In the genomic region with DNA sequence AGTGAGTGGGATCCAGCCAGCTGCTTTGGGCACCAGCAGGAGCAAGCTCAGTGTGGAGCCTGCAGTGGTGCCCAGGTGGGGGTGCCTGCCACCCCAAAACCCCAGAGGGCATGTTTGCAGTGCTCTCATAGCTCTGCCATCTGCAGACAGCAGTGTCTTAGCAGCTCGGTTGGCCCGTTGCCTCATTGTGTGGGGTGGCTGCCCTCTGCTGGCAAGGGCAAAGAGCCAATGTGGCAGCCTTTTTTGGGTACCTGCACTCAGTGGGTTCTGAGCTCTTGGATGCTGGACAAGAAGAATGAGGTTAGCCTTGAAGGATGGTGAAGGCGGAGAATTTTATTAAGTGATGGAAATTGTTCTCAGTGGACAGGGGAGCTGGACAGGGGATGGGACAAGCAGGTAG, we compare ENCODE assay signal across 9 cellular contexts. TPM values are rescaled to one million over a fixed set of nuclear protein-coding genes. Genes with fewer than 3 reads are reported as not detected.
DNase-seq lines count a peak whose midpoint lies in the region; ATAC-seq and TF ChIP-seq lines count a peak whose summit lies in the region.
"Had no signal": no experiment of that assay in that cellular context is flagged by ENCODE, and none has a peak within 500 bp of the region (broad histone marks: within the 10 kb centered on the region; RNA-seq: fewer than 3 reads in every experiment).

No MANE protein-coding gene starts in this region.

- POLR2A ChIA-PET in RWPE1 (lab: Yijun Ruan, JAX; ENCODE audit: low non-redundant PET) = no interaction called here

- no peaks in the 10 kb centered on the region for H3K27me3 ChIP-seq in right cardiac atrium (ENCODE audit: control insufficient read depth, insufficient read depth)

- H3K27ac ChIP-seq in RWPE1 (no peak overlapping the region), right cardiac atrium (ENCODE audit: low read length) (no peak overlapping the region)

- DNase-seq in NCI-H1417 (lab: John Stamatoyannopoulos, UW) (peak; percentile 23 to 68 (median 51)), NCI-H1417 treated with DMSO at 0.1 percent for 48 hours (lab: John Stamatoyannopoulos, UW) (no peak), HT-29 (ENCODE audit: low spot score) (peak; percentile 57), RWPE1 (ENCODE audit: low spot score) (peak; percentile 9), right cardiac atrium (peak; percentile 32 to 70 (median 65)), NCI-H187 treated with DMSO at 0.1 percent for 48 hours (lab: John Stamatoyannopoulos, UW) (no peak)
- peak; percentile 90 for DNase-seq in activated effector memory CD4-positive, alpha-beta T cell treated with anti-CD3 and anti-CD28 coated beads, Interleukin-2, amount 50 U/mL, for 16 hours
- peak; percentile 71 for DNase-seq in stimulated activated CD4-positive, alpha-beta T cell treated with anti-CD3 and anti-CD28 coated beads, Interleukin-2, amount 100 ng/mL, for 4 hours (ENCODE audit: low read depth)

- CTCF ChIA-PET in RWPE1 (lab: Yijun Ruan, JAX) = interaction anchor here (0.6 to 2.7 kb wide), 5 partner anchors 75 to 370 kb away, joined by 3 to 39 read pairs (median 4); no protein-coding TSS in a partner anchor

- no peak overlapping the region for H3K4me3 ChIP-seq in right cardiac atrium (ENCODE audit: low read length)

- peak; percentile 32 to 41 for ATAC-seq in right cardiac atrium

- intact Hi-C loops in right cardiac atrium (cut with DNase I) = loop anchor here (2.0 to 5.0 kb wide), 2 partner anchors 79 to 80 kb away; no protein-coding TSS in a partner anchor

- no peaks in the 10 kb centered on the region for H3K4me1 ChIP-seq in right cardiac atrium (ENCODE audit: control insufficient read depth, insufficient read depth, low read length)

- 62% methylated on average over 3 of the region's 3 CpGs for WGBS in right cardiac atrium

- no peak; the same call in 1 of the 2 replicates for TF ChIP-seq CTCF in RWPE1 (conservative IDR thresholded peaks at IDR 0.05; ENCODE audit: low read depth)

- H3K9me3 ChIP-seq in right cardiac atrium (ENCODE audit: control insufficient read depth, low read length) = no peaks in the 10 kb centered on the region

RNA-seq across cellular contexts. Expression of a gene that starts 52.3 kb away (rescaled TPM):
- not detected in 2 replicates for total RNA-seq in HT-29 (2014; rRNA removed; shearing (Covaris generic))
- not detected for total RNA-seq in right cardiac atrium
- not detected for polyA plus RNA-seq in right cardiac atrium
- polyA plus RNA-seq: esophagus had no signal

RNA-seq across cellular contexts. Expression of a gene that starts 54.1 kb away (rescaled TPM):
- total RNA-seq in HT-29 (2014; rRNA removed; shearing (Covaris generic)) = not detected in 2 replicates
- not detected for total RNA-seq in right cardiac atrium
- polyA plus RNA-seq in right cardiac atrium = not detected
- polyA plus RNA-seq: esophagus had no signal

Comparison
In these comparisons a context has a peak if more than half of its experiments do, and no peak if none do; other contexts are left out.
1. DNase-seq: peak in NCI-H1417 (3 of 3), HT-29 (single experiment), RWPE1 (single experiment), activated effector memory CD4-positive, alpha-beta T cell treated with anti-CD3 and anti-CD28 coated beads, Interleukin-2, amount 50 U/mL, for 16 hours (single experiment), right cardiac atrium (3 of 3) and stimulated activated CD4-positive, alpha-beta T cell treated with anti-CD3 and anti-CD28 coated beads, Interleukin-2, amount 100 ng/mL, for 4 hours (single experiment); none in NCI-H1417 treated with DMSO at 0.1 percent for 48 hours (single experiment) and NCI-H187 treated with DMSO at 0.1 percent for 48 hours (single experiment).